2 cellular contexts compared by ENCODE assay signal in genomic region chr19:46182476-46182875, GRCh38.
TF ChIP-seq lines count a peak whose summit lies in the region.

No MANE protein-coding gene starts in this region.

TF ChIP-seq in HepG2, 621 proteins besides CTCF, POLR2A, EP300 and RAD21:
- peak; percentile 97 for TF ChIP-seq MNT (IDR thresholded peaks at IDR 0.05)
- no peak for TF ChIP-seq ZNF383 (CRISPR knock-in tag; IDR thresholded peaks at IDR 0.05; ENCODE audit: borderline replicate concordance)

TF ChIP-seq in H1, 55 proteins besides CTCF, POLR2A, EP300 and RAD21:
- TF ChIP-seq TCF12 (IDR thresholded peaks at IDR 0.05; ENCODE audit: low read depth, low read length) (no peak), CBX8 (IDR thresholded peaks at IDR 0.05; ENCODE audit: borderline replicate concordance, low read depth, low read length) (no peak), ATF2 (IDR thresholded peaks at IDR 0.05; ENCODE audit: low read length) (no peak), ZNF274 (IDR thresholded peaks at IDR 0.05; ENCODE audit: borderline replicate concordance, extremely low read depth, low read length) (no peak), SP4 (IDR thresholded peaks at IDR 0.05; ENCODE audit: low read length) (no peak), BRCA1 (IDR thresholded peaks at IDR 0.05; ENCODE audit: low read depth, low read length) (no peak), SRF (IDR thresholded peaks at IDR 0.05; ENCODE audit: low read depth, low read length) (no peak), NRF1 (IDR thresholded peaks at IDR 0.05; ENCODE audit: low read depth, low read length) (no peak), POU5F1 (IDR thresholded peaks at IDR 0.05; ENCODE audit: low read depth, low read length) (no peak), E2F6 (IDR thresholded peaks at IDR 0.05) (no peak), ASH2L (IDR thresholded peaks at IDR 0.05; ENCODE audit: low read length) (no peak), CTBP2 (IDR thresholded peaks at IDR 0.05; ENCODE audit: borderline replicate concordance, insufficient read depth, insufficient read length, low read length) (no peak), SP2 (IDR thresholded peaks at IDR 0.05; ENCODE audit: low read length) (no peak), SIN3A (conservative IDR thresholded peaks at IDR 0.05 in 1 of 2, IDR thresholded peaks at IDR 0.05 in 1 of 2; ENCODE audit: low read depth in 1 of 2, low read length in 2 of 2) (no peak)
